In genomic region chr7:129948877-129949291, GRCh38 we compare ENCODE assay signal across 8 cellular contexts. TPM values are rescaled to one million over a fixed set of nuclear protein-coding genes. Genes with fewer than 3 reads are reported as not detected.
DNase-seq lines count a peak whose midpoint lies in the region; ATAC-seq and TF ChIP-seq lines count a peak whose summit lies in the region.

No MANE protein-coding gene starts in this region.

- TF ChIP-seq CTCF in MM.1S (IDR thresholded peaks at IDR 0.05; ENCODE audit: low read length) (no peak), SU-DHL-6 (IDR thresholded peaks at IDR 0.05; ENCODE audit: insufficient read depth, low read length, poor library complexity, severe bottlenecking) (no peak), heart right ventricle (IDR thresholded peaks at IDR 0.05) (no peak), type B pancreatic cell (conservative IDR thresholded peaks at IDR 0.05) (no peak)

- H3K9me2 ChIP-seq in MM.1S (replicated peaks; ENCODE audit: insufficient read depth, low read length) (no peaks in the 10 kb centered on the region), SU-DHL-6 (replicated peaks; ENCODE audit: insufficient read depth, low read length) (no peaks in the 10 kb centered on the region)

- no peaks in the 10 kb centered on the region; the same call in 1 of the 2 replicates for H3K36me3 ChIP-seq in MM.1S (replicated peaks; ENCODE audit: insufficient read depth, low read length)
- no peaks in the 10 kb centered on the region for H3K36me3 ChIP-seq in SU-DHL-6 (ENCODE audit: low read length)
- no peaks in the 10 kb centered on the region for H3K36me3 ChIP-seq in adipocyte (ENCODE audit: control insufficient read depth, insufficient read depth, low read length, severe bottlenecking)
- peaks cover 0 to 13% (median 0%) of the 10 kb centered on the region in 9 donors for H3K36me3 ChIP-seq in heart right ventricle

- H3K4me1 ChIP-seq in MM.1S (ENCODE audit: low read length): peaks cover 21% of the 10 kb centered on the region
- peaks cover 27% of the 10 kb centered on the region for H3K4me1 ChIP-seq in adipocyte (ENCODE audit: control insufficient read depth, insufficient read depth, low read length)
- peaks cover 0 to 52% (median 41%) of the 10 kb centered on the region in 9 donors for H3K4me1 ChIP-seq in heart right ventricle

- no peak overlapping the region for H3K27ac Mint-ChIP-seq in type B pancreatic cell

- H4K20me1 ChIP-seq in MM.1S (ENCODE audit: insufficient read depth, low read length): peaks cover 29% of the 10 kb centered on the region
- H4K20me1 ChIP-seq in SU-DHL-6 (ENCODE audit: low read depth, low read length): no peaks in the 10 kb centered on the region; the same call in 1 of the 2 replicates

- peak overlapping the region; percentile 89 for H3K4me3 ChIP-seq in MM.1S (ENCODE audit: low read length)
- peak overlapping the region; percentile 78 for H3K4me3 ChIP-seq in SU-DHL-6 (ENCODE audit: insufficient read depth, low read length, poor library complexity, severe bottlenecking)
- H3K4me3 ChIP-seq in adipocyte (ENCODE audit: low read length): peak overlapping the region; percentile 98
- H3K4me3 ChIP-seq in heart right ventricle: peak overlapping the region in 9 of 10 donors; percentile 80 to 99 (median 92)

- H3K27me3 ChIP-seq in MM.1S (replicated peaks; ENCODE audit: insufficient read depth, low read length): no peaks in the 10 kb centered on the region
- H3K27me3 ChIP-seq in SU-DHL-6 (ENCODE audit: low read length): no peaks in the 10 kb centered on the region
- no peaks in the 10 kb centered on the region for H3K27me3 ChIP-seq in adipocyte (replicated peaks; ENCODE audit: control insufficient read depth, insufficient read depth, low read length)
- H3K27me3 ChIP-seq in heart right ventricle: no peaks in the 10 kb centered on the region

- peak overlapping the region; percentile 98 for H3K9ac ChIP-seq in MM.1S (ENCODE audit: low read length)
- H3K9ac ChIP-seq in SU-DHL-6 (ENCODE audit: low read length): peak overlapping the region; percentile 77
- peak overlapping the region; percentile 99 for H3K9ac ChIP-seq in adipocyte (ENCODE audit: low read length)

- intact Hi-C loops in heart right ventricle (cut with DNase I): loop anchor here in 1 of 10 donors (2.0 kb wide), 1 partner anchor 118 kb away; no protein-coding TSS in a partner anchor

- H3K36me3 Mint-ChIP-seq in type B pancreatic cell: peaks cover 15% of the 10 kb centered on the region

- H3K27me3 Mint-ChIP-seq in type B pancreatic cell: no peaks in the 10 kb centered on the region

- peak; percentile 93 for DNase-seq in EH (ENCODE audit: low read depth)
- peak; percentile 10 for DNase-seq in GOT3 (lab: John Stamatoyannopoulos, UW)
- DNase-seq in MM.1S: peak; percentile 94
- DNase-seq in adipocyte (ENCODE audit: low read depth): peak; percentile 96
- peak; percentile 83 to 91 for DNase-seq in heart right ventricle
- DNase-seq in pons (ENCODE audit: low spot score): peak; percentile 96
- peak; percentile 86 for DNase-seq in type B pancreatic cell (ENCODE audit: extremely low spot score, unreplicated experiment)

- 0 to 1% methylated on average over 10 of the region's 10 CpGs for WGBS in heart right ventricle, 2 donors

- peaks cover 38% of the 10 kb centered on the region for H3F3A ChIP-seq in MM.1S (ENCODE audit: insufficient read depth, low read length)
- peaks cover 24% of the 10 kb centered on the region for H3F3A ChIP-seq in SU-DHL-6 (ENCODE audit: insufficient read depth)

- H3K4me1 Mint-ChIP-seq in type B pancreatic cell (ENCODE audit: unreplicated experiment): peaks cover 15% of the 10 kb centered on the region

- H3K27ac ChIP-seq in MM.1S (ENCODE audit: low read length) (peak overlapping the region; percentile 96), SU-DHL-6 (ENCODE audit: low read depth, low read length) (peak overlapping the region; percentile 83), heart right ventricle (peak overlapping the region; percentile 90 to 99 (median 96))

- H3K79me2 ChIP-seq in MM.1S (ENCODE audit: low read length) (peaks cover 87% of the 10 kb centered on the region), SU-DHL-6 (ENCODE audit: insufficient read depth, low read length) (peaks cover 72% of the 10 kb centered on the region)

- H3K9me3 ChIP-seq in MM.1S (replicated peaks; ENCODE audit: insufficient read depth, low read length): no peaks in the 10 kb centered on the region
- H3K9me3 ChIP-seq in SU-DHL-6 (ENCODE audit: insufficient read depth, low read length): no peaks in the 10 kb centered on the region
- no peaks in the 10 kb centered on the region for H3K9me3 ChIP-seq in adipocyte (ENCODE audit: control insufficient read depth, low read length)
- H3K9me3 ChIP-seq in heart right ventricle: peaks cover 0 to 3% (median 0%) of the 10 kb centered on the region in 11 donors

- H3K9me3 Mint-ChIP-seq in type B pancreatic cell: peaks cover 9% of the 10 kb centered on the region

- H2AFZ ChIP-seq in MM.1S (ENCODE audit: low read length): no peak overlapping the region
- no peak overlapping the region for H2AFZ ChIP-seq in SU-DHL-6 (ENCODE audit: low read depth, low read length, severe bottlenecking)

- ATAC-seq in heart right ventricle: peak; percentile 72 to 85 (median 78)

- H3K4me3 Mint-ChIP-seq in type B pancreatic cell: no peak overlapping the region

- H3K4me2 ChIP-seq in MM.1S (ENCODE audit: low read depth, low read length) (peak overlapping the region; percentile 91), SU-DHL-6 (ENCODE audit: low read depth, low read length, poor library complexity, severe bottlenecking) (peak overlapping the region; percentile 98)

RNA-seq across cellular contexts. Expression of gene UBE2H, which starts 3.9 kb away (rescaled TPM):
- total RNA-seq in heart right ventricle: 100 to 1,000 TPM in 7 of 10 donors, 10 to 100 TPM in 3; 73.5 to 222 (median 170) TPM
- polyA plus RNA-seq in heart right ventricle: 10 to 100 TPM; 26.0 to 35.3 TPM
- total RNA-seq in type B pancreatic cell (ENCODE audit: low replicate concordance): 80.7 and 141 TPM in 2 replicates

Comparison
In these comparisons a context has a peak if more than half of its experiments do, and no peak if none do; other contexts are left out.
1. Peak in every context shown above with its lines: DNase-seq, ATAC-seq, H3K4me3 ChIP-seq and H3K27ac ChIP-seq.
2. DNase-seq: peak in every context shown above with its lines; median percentile 96 in adipocyte; 96 in pons; 94 in MM.1S; 93 in EH; 87 in heart right ventricle; 86 in type B pancreatic cell; 10 in GOT3.